ENCODE assay signal across 25 cellular contexts in the genomic region with DNA sequence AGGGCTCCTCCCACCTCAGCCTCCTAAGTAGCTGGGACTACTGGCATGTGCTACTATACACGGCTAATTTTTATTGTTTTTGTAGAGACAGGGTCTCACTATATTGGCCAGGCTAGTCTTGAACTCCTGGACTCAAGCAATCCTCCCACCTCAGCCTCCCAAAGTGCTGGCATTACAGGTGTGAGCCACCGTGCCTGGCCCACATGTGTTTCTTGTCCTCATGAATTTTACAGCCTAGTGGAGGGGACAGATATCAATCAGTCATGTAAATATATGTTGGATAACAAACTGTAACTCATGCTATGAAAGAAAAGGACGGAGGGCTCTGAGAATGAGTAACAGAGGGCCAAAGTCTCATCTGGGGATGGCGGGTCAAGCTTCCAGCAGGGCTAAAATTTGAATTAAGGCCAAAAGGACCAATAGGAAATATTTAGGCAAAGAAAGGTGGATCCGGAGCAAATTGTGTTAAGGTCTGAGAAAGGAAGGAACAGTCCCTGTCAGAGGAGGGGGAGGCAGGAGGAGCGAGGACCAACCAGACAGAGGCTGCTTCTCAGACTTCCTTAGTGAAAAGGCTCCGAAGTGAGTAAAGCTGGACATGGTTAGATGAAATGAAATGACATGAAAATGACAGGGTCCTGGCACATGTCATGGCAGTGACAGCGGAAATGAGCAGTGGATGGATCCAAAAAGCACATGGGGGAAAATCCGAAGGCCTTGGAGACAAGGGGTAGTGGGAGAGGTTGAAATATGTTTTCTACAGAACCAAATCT. TPM values are rescaled to one million over a fixed set of nuclear protein-coding genes. Genes with fewer than 3 reads are reported as not detected.
"Had no signal": no experiment of that assay in that cellular context is flagged by ENCODE, and none has a peak within 500 bp of the region (broad histone marks: within the 10 kb centered on the region; RNA-seq: fewer than 3 reads in every experiment).

No MANE protein-coding gene starts in this region.

- FAIRE-seq: bronchial epithelial cell, pancreas, urothelium cell line had no signal

- H3K4me3 ChIP-seq: dorsolateral prefrontal cortex, pancreas, tibial artery had no signal

- H3K4me1 ChIP-seq: pancreas had no signal

- DNase-seq: activated CD4-positive, alpha-beta T cell treated with anti-CD3 and anti-CD28 coated beads, Interleukin-2, amount 10 ng/mL, durations not matched to agents 7 days and 5 days; activated CD8-positive, alpha-beta T cell treated with anti-CD3 and anti-CD28 coated beads, Interleukin-2, amount 10 ng/mL, durations not matched to agents 7 days and 5 days; activated effector memory CD4-positive, alpha-beta T cell treated with Interleukin-2 at 50 U/mL for 16 hours; activated T-cell treated with anti-CD3 and anti-CD28 coated beads, Interleukin-2, amount 50 U/mL, for 4 hours; dorsolateral prefrontal cortex; foreskin melanocyte; immature natural killer cell; kidney glomerular epithelial cell; mesendoderm; naive thymus-derived CD4-positive, alpha-beta T cell; pancreas; stimulated activated naive CD4-positive, alpha-beta T cell; T1000; tibial artery had no signal

- H3K27ac ChIP-seq: neutrophil, pancreas, tibial artery had no signal

- H3K9me3 ChIP-seq: neutrophil, pancreas, tibial artery had no signal

- ATAC-seq: activated CD4-positive, CD25-positive, alpha-beta regulatory T cell treated with anti-CD3 and anti-CD28 coated beads, Interleukin-2, amount 50 U/mL, for 24 hours; activated CD8-positive, alpha-beta T cell treated with anti-CD3 and anti-CD28 coated beads, Interleukin-2, amount 10 ng/mL, durations not matched to agents 7 days and 5 days; activated T-cell treated with anti-CD3 and anti-CD28 coated beads, Interleukin-2, amount 50 U/mL, for 4 hours; naive thymus-derived CD4-positive, alpha-beta T cell; pancreas; sciatic nerve had no signal

- H3K36me3 ChIP-seq: neutrophil, pancreas, tibial artery had no signal

- H3K27me3 ChIP-seq: dorsolateral prefrontal cortex, neutrophil, pancreas, tibial artery had no signal

RNA-seq across cellular contexts. Expression of gene PDZD9, which starts 3.8 kb away (rescaled TPM):
- total RNA-seq: activated CD4-positive, alpha-beta T cell treated with anti-CD3 and anti-CD28 coated beads, Interleukin-2, amount 10 ng/mL, durations not matched to agents 7 days and 5 days; activated CD8-positive, alpha-beta T cell treated with anti-CD3 and anti-CD28 coated beads, Interleukin-2, amount 10 ng/mL, durations not matched to agents 7 days and 5 days; activated T-cell treated with anti-CD3 and anti-CD28 coated beads, Interleukin-2, amount 50 U/mL, for 4 hours; bronchial epithelial cell; epithelial cell of proximal tubule; lower leg skin; mucosa of gallbladder; naive thymus-derived CD4-positive, alpha-beta T cell; pancreas; pulmonary artery endothelial cell; sciatic nerve; subcutaneous adipose tissue; T-helper 1 cell treated with Interleukin-12 subunit alpha and Interleukin-12 subunit beta and Interleukin-4 antibody, amounts not matched to agents 30 ng/mL and 1 ng/mL, for 36 hours had no signal
- polyA plus RNA-seq: immature natural killer cell, pancreas had no signal
